14 cellular contexts compared by ENCODE assay signal in genomic region chr2:6919912-6920905, GRCh38. TPM values are rescaled to one million over a fixed set of nuclear protein-coding genes. Genes with fewer than 3 reads are reported as not detected.
DNase-seq lines count a peak whose midpoint lies in the region; ATAC-seq, FAIRE-seq and TF ChIP-seq lines count a peak whose summit lies in the region.
"Had no signal": no experiment of that assay in that cellular context is flagged by ENCODE, and none has a peak within 500 bp of the region (broad histone marks: within the 10 kb centered on the region; RNA-seq: fewer than 3 reads in every experiment).

No MANE protein-coding gene starts in this region.

- no peak for TF ChIP-seq RAD21 in HepG2 (CRISPR knock-in tag; IDR thresholded peaks at IDR 0.05)

- H3K9ac ChIP-seq in HepG2 (ENCODE audit: insufficient read depth, low read depth, low read length), result no peak overlapping the region

- no peak overlapping the region for H3K27ac ChIP-seq in HepG2 (ENCODE audit: extremely low read length, insufficient read depth, low read length)
- H3K27ac ChIP-seq in right lobe of liver, result no peak overlapping the region
- no peak overlapping the region for H3K27ac ChIP-seq in ascending aorta
- H3K27ac ChIP-seq: neutrophil had no signal

- peaks cover 51 to 85% (median 80%) of the 10 kb centered on the region in 4 donors for H3K4me1 Mint-ChIP-seq in naive thymus-derived CD8-positive, alpha-beta T cell

- TF ChIP-seq EP300 in HepG2 (IDR thresholded peaks at IDR 0.05; ENCODE audit: low read depth in 2 of 2, low read length in 2 of 2), result no peak
- no peak for TF ChIP-seq EP300 in HepG2 (CRISPR knock-in tag; IDR thresholded peaks at IDR 0.05; ENCODE audit: borderline replicate concordance)

- H3K9me3 ChIP-seq in HepG2 (ENCODE audit: low read length) (no peaks in the 10 kb centered on the region), right lobe of liver (no peaks in the 10 kb centered on the region), ascending aorta (no peaks in the 10 kb centered on the region)
- H3K9me3 ChIP-seq: neutrophil had no signal

- no peak for FAIRE-seq in HepG2 (lab: Jason Lieb, UNC)

- H3K79me2 ChIP-seq in HepG2 (ENCODE audit: insufficient read depth, low read length), result peaks cover 18% of the 10 kb centered on the region

- H3K4me3 ChIP-seq in HepG2 (replicated peaks in 1 of 3; ENCODE audit: insufficient read depth in 1 of 3, low read depth in 2 of 3, low read length in 3 of 3) (no peak overlapping the region), right lobe of liver (no peak overlapping the region), astrocyte of the cerebellum (ENCODE audit: low read depth, low read length) (no peak overlapping the region), ascending aorta (no peak overlapping the region)

- DNase-seq in HepG2 (ENCODE audit: low spot score), result no peak
- no peak for DNase-seq in right lobe of liver
- no peak for DNase-seq in astrocyte of the cerebellum (ENCODE audit: low read depth)
- DNase-seq in naive thymus-derived CD8-positive, alpha-beta T cell, result no peak
- DNase-seq in COLO829 (ENCODE audit: low spot score), result no peak
- no peak for DNase-seq in stimulated activated CD4-positive, alpha-beta T cell treated with anti-CD3 and anti-CD28 coated beads, Interleukin-2, amount 100 ng/mL, for 48 hours
- DNase-seq in ascending aorta (ENCODE audit: low spot score in 2 of 2), result no peak
- DNase-seq in Right ventricle myocardium inferior (ENCODE audit: missing footprints), result no peak
- DNase-seq: activated CD4-positive, alpha-beta T cell treated with anti-CD3 and anti-CD28 coated beads, Interleukin-2, amount 50 U/mL, for 4 hours; GF-D8; left colon; NCI-H1930; stimulated activated CD8-positive, alpha-beta memory T cell treated with anti-CD3 and anti-CD28 coated beads, Interleukin-4, amount 100 ng/mL, for 48 hours had no signal

- BruUV-seq in HepG2 (replicated peaks; lab: Mats Ljungman, UMichigan), result no TSS peak

- H3K27ac Mint-ChIP-seq in naive thymus-derived CD8-positive, alpha-beta T cell, result peak overlapping the region; percentile 47 to 93 (median 77)

- peaks cover 0 to 4% (median 4%) of the 10 kb centered on the region in 3 donors for H3K36me3 Mint-ChIP-seq in naive thymus-derived CD8-positive, alpha-beta T cell

- no peak for TF ChIP-seq POLR2A in HepG2 (IDR thresholded peaks at IDR 0.05; ENCODE audit: insufficient read depth in 1 of 2, low read depth in 2 of 2, low read length in 2 of 2)
- TF ChIP-seq POLR2A in right lobe of liver (IDR thresholded peaks at IDR 0.05), result no peak

- WGBS in HepG2 (ENCODE audit: low lambda C conversion rate), result 77% methylated on average over 13 of the region's 13 CpGs
- 66% methylated on average over 5 of the region's 13 CpGs for WGBS in right lobe of liver (ENCODE audit: insufficient coverage, low coverage, low lambda C conversion rate, missing lambda C conversion rate)

- peak overlapping the region; percentile 72 to 89 (median 77) for H3K4me3 Mint-ChIP-seq in naive thymus-derived CD8-positive, alpha-beta T cell

- POLR2A ChIA-PET in HepG2 (lab: Yijun Ruan, JAX), result no interaction called here
- POLR2A ChIA-PET in naive thymus-derived CD8-positive, alpha-beta T cell (lab: Charles Lee), result interaction anchor here (0.7 to 6.7 kb wide), 8 partner anchors 10 to 111 kb away, joined by 3 to 55 read pairs (median 3); no protein-coding TSS in a partner anchor

- H3K4me1 ChIP-seq in HepG2 (ENCODE audit: insufficient read depth, low read length) (peaks cover 73% of the 10 kb centered on the region), right lobe of liver (peaks cover 0 to 10% (median 3%) of the 10 kb centered on the region in 4 donors), ascending aorta (peaks cover 3 to 6% of the 10 kb centered on the region in 2 donors)

- H2AFZ ChIP-seq in HepG2 (ENCODE audit: low read length), result no peak overlapping the region

- TF ChIP-seq CTCF in HepG2 (CRISPR knock-in tag; IDR thresholded peaks at IDR 0.05), result no peak
- TF ChIP-seq CTCF in right lobe of liver (IDR thresholded peaks at IDR 0.05), result no peak
- TF ChIP-seq CTCF in astrocyte of the cerebellum (IDR thresholded peaks at IDR 0.05; ENCODE audit: low read depth, low read length, missing control alignments), result peak; percentile 3
- no peak for TF ChIP-seq CTCF in ascending aorta (IDR thresholded peaks at IDR 0.05)

- no peaks in the 10 kb centered on the region for H3K27me3 Mint-ChIP-seq in naive thymus-derived CD8-positive, alpha-beta T cell

- H3K27me3 ChIP-seq in HepG2 (ENCODE audit: control insufficient read depth in 1 of 2, insufficient read depth in 2 of 2, low read length in 2 of 2), result 0 out of 5 replicates have a peak, but pooled peaks cover 0 to 3% of the 10 kb centered on the region in 2 experiments
- no peaks in the 10 kb centered on the region for H3K27me3 ChIP-seq in right lobe of liver
- no peaks in the 10 kb centered on the region for H3K27me3 ChIP-seq in ascending aorta
- H3K27me3 ChIP-seq: neutrophil had no signal

- H3K9me3 Mint-ChIP-seq in naive thymus-derived CD8-positive, alpha-beta T cell, result peaks cover 0 to 3% (median 0%) of the 10 kb centered on the region in 9 donors

- H3K4me2 ChIP-seq in HepG2 (ENCODE audit: low read depth, low read length), result peak overlapping the region; percentile 1; the same call in 1 of the 2 replicates

- CTCF ChIA-PET in HepG2 (lab: Yijun Ruan, JAX; ENCODE audit: low intra/inter-chr PET ratio, low total read pairs), result no interaction called here

- intact Hi-C loops in HepG2 (cut with micrococcal nuclease; ENCODE audit: unreplicated experiment) (loop anchor here (2.0 to 5.0 kb wide), 3 partner anchors 37 to 162 kb away; no protein-coding TSS in a partner anchor), right lobe of liver (cut with DNase I) (no loop called here), ascending aorta (cut with DNase I) (loop anchor here (2.0 to 5.0 kb wide), 2 partner anchors 92 to 117 kb away; no protein-coding TSS in a partner anchor), Right ventricle myocardium inferior (cut with DNase I) (loop anchor here (5.0 kb wide), 3 partner anchors 47 to 107 kb away; partner anchors contain the start of gene CMPK2)

- H4K20me1 ChIP-seq in HepG2 (ENCODE audit: insufficient read depth, low read length), result peaks cover 15% of the 10 kb centered on the region; the same call in 1 of the 2 replicates

- H3K36me3 ChIP-seq in HepG2 (replicated peaks in 1 of 2; ENCODE audit: control insufficient read depth in 1 of 2, insufficient read depth in 2 of 2, low read length in 2 of 2) (no peaks in the 10 kb centered on the region), right lobe of liver (no peaks in the 10 kb centered on the region), ascending aorta (no peaks in the 10 kb centered on the region)
- H3K36me3 ChIP-seq: neutrophil had no signal

- ATAC-seq in HepG2 (no peak), right lobe of liver (no peak), Right ventricle myocardium inferior (no peak)
- no peak for ATAC-seq in naive thymus-derived CD8-positive, alpha-beta T cell
- ATAC-seq: left colon had no signal

- in situ Hi-C loops in HepG2 (cut with HindIII; ENCODE audit: extremely low pct_ligation_motif_present, low pct_unique_long_range_greater_than_20kb), result no loop called here
- in situ Hi-C loops in astrocyte of the cerebellum (cut with HindIII; ENCODE audit: low sequenced_read_pairs), result loop anchor here (10.0 kb wide), 1 partner anchor 105 kb away; no protein-coding TSS in a partner anchor

RNA-seq across cellular contexts. Expression of gene RNF144A, which starts 3.0 kb away (rescaled TPM):
- total RNA-seq in HepG2 (2016; rRNA removed; fragmentation: Illumina TruSeq; extraction: Trizol) (16.5 and 20.8 TPM in 2 replicates), right lobe of liver (1 to 10 TPM; 1.2 to 3.2 (median 2.0) TPM), ascending aorta (1.8 TPM), Right ventricle myocardium inferior (16.9 TPM)
- total RNA-seq in HepG2 (2016; cell fraction: cytosol; rRNA removed; fragmentation: Illumina TruSeq; extraction: Trizol; ENCODE audit: low read depth), result 12.0 and 16.8 TPM in 2 replicates
- 16.0 and 19.8 TPM in 2 replicates for total RNA-seq in HepG2 (2016; cell fraction: insoluble cytoplasmic fraction; rRNA removed; fragmentation: Illumina TruSeq; extraction: Trizol)
- total RNA-seq in HepG2 (2016; cell fraction: membrane; rRNA removed; fragmentation: Illumina TruSeq; extraction: Trizol), result 19.8 and 25.4 TPM in 2 replicates
- total RNA-seq in HepG2 (2016; cell fraction: nucleus; rRNA removed; fragmentation: Illumina TruSeq; extraction: Trizol), result 21.0 and 24.6 TPM in 2 replicates
- polyA plus RNA-seq in HepG2 (2011; rRNA removed), result 13.2 and 13.9 TPM in 2 replicates
- 11.3 and 13.1 TPM in 2 replicates for polyA plus RNA-seq in HepG2 (2011; cell fraction: cytosol; rRNA removed)
- polyA plus RNA-seq in HepG2 (2011; cell fraction: nucleus; rRNA removed), result 14.7 and 16.7 TPM in 2 replicates
- polyA plus RNA-seq in HepG2 (2012), result 3.4 and 4.4 TPM in 2 replicates
- polyA plus RNA-seq in HepG2 (2016; cell fraction: cytosol; fragmentation: Illumina TruSeq; extraction: Trizol; ENCODE audit: low read depth), result 6.8 and 7.8 TPM in 2 replicates
- polyA plus RNA-seq in HepG2 (2016; cell fraction: insoluble cytoplasmic fraction; fragmentation: Illumina TruSeq; extraction: Trizol; ENCODE audit: low read depth), result 17.5 and 19.7 TPM in 2 replicates
- 10.7 and 11.4 TPM in 2 replicates for polyA plus RNA-seq in HepG2 (2016; cell fraction: membrane; fragmentation: Illumina TruSeq; extraction: Trizol; ENCODE audit: low read depth)
- polyA plus RNA-seq in HepG2 (2016; cell fraction: nucleus; fragmentation: Illumina TruSeq; extraction: Trizol; ENCODE audit: insufficient read depth, low read depth), result 15.5 and 16.5 TPM in 2 replicates
- polyA minus RNA-seq in HepG2 (2011; rRNA and poly(A)+ RNA removed; ENCODE audit: low replicate concordance), result 0.12 and 37.2 TPM in 2 replicates
- 17.1 and 17.7 TPM in 2 replicates for polyA minus RNA-seq in HepG2 (2011; cell fraction: cytosol; rRNA and poly(A)+ RNA removed)
- polyA minus RNA-seq in HepG2 (2011; cell fraction: nucleus; rRNA and poly(A)+ RNA removed), result 29.2 and 36.2 TPM in 2 replicates
- total RNA-seq in naive thymus-derived CD8-positive, alpha-beta T cell, result 10 to 100 TPM; 39.5 to 42.7 TPM
- 10 to 100 TPM; 10.3 to 15.5 (median 15.2) TPM for polyA plus RNA-seq in naive thymus-derived CD8-positive, alpha-beta T cell

RNA-seq across cellular contexts. Expression of gene RSAD2, which starts 42.6 kb away (rescaled TPM):
- total RNA-seq in HepG2 (2016; rRNA removed; fragmentation: Illumina TruSeq; extraction: Trizol) (0.06 and 0.11 TPM in 2 replicates), right lobe of liver (1 to 10 TPM in 4 of 6 experiments, under 1 TPM in 2; 0.37 to 2.7 (median 1.1) TPM), ascending aorta (0.32 TPM), Right ventricle myocardium inferior (3.3 TPM)
- total RNA-seq in HepG2 (2016; cell fraction: cytosol; rRNA removed; fragmentation: Illumina TruSeq; extraction: Trizol; ENCODE audit: low read depth), result 0.09 and 0.10 TPM in 2 replicates
- not detected in 2 replicates for total RNA-seq in HepG2 (2016; cell fraction: insoluble cytoplasmic fraction; rRNA removed; fragmentation: Illumina TruSeq; extraction: Trizol)
- not detected in 2 replicates for total RNA-seq in HepG2 (2016; cell fraction: membrane; rRNA removed; fragmentation: Illumina TruSeq; extraction: Trizol)
- 0.25 TPM in 1 of 2 replicates, not detected in the other for total RNA-seq in HepG2 (2016; cell fraction: nucleus; rRNA removed; fragmentation: Illumina TruSeq; extraction: Trizol)
- not detected in 2 replicates for polyA plus RNA-seq in HepG2 (2011; rRNA removed)
- not detected in 2 replicates for polyA plus RNA-seq in HepG2 (2011; cell fraction: cytosol; rRNA removed)
- polyA plus RNA-seq in HepG2 (2011; cell fraction: nucleus; rRNA removed), result not detected in 2 replicates
- polyA plus RNA-seq in HepG2 (2012), result not detected in 2 replicates
- polyA plus RNA-seq in HepG2 (2016; cell fraction: cytosol; fragmentation: Illumina TruSeq; extraction: Trizol; ENCODE audit: low read depth), result not detected in 2 replicates
- not detected in 2 replicates for polyA plus RNA-seq in HepG2 (2016; cell fraction: insoluble cytoplasmic fraction; fragmentation: Illumina TruSeq; extraction: Trizol; ENCODE audit: low read depth)
- polyA plus RNA-seq in HepG2 (2016; cell fraction: membrane; fragmentation: Illumina TruSeq; extraction: Trizol; ENCODE audit: low read depth), result not detected in 2 replicates
- not detected in 2 replicates for polyA plus RNA-seq in HepG2 (2016; cell fraction: nucleus; fragmentation: Illumina TruSeq; extraction: Trizol; ENCODE audit: insufficient read depth, low read depth)
- polyA minus RNA-seq in HepG2 (2011; rRNA and poly(A)+ RNA removed; ENCODE audit: low replicate concordance), result 0.04 and 0.09 TPM in 2 replicates
- not detected in 2 replicates for polyA minus RNA-seq in HepG2 (2011; cell fraction: cytosol; rRNA and poly(A)+ RNA removed)
- polyA minus RNA-seq in HepG2 (2011; cell fraction: nucleus; rRNA and poly(A)+ RNA removed), result not detected in 2 replicates
- 1 to 10 TPM; 4.3 to 5.2 TPM for total RNA-seq in naive thymus-derived CD8-positive, alpha-beta T cell
- 10 to 100 TPM in 1 of 3 donors, 1 to 10 TPM in 2; 4.0 to 11.1 (median 6.5) TPM for polyA plus RNA-seq in naive thymus-derived CD8-positive, alpha-beta T cell

RNA-seq across cellular contexts. Expression of gene CMPK2, which starts 54.5 kb away (rescaled TPM):
- total RNA-seq in HepG2 (2016; rRNA removed; fragmentation: Illumina TruSeq; extraction: Trizol) (0.58 and 1.0 TPM in 2 replicates), right lobe of liver (1 to 10 TPM; 1.9 to 5.1 (median 3.8) TPM), ascending aorta (9.4 TPM), Right ventricle myocardium inferior (3.4 TPM)
- 0.10 and 0.35 TPM in 2 replicates for total RNA-seq in HepG2 (2016; cell fraction: cytosol; rRNA removed; fragmentation: Illumina TruSeq; extraction: Trizol; ENCODE audit: low read depth)
- total RNA-seq in HepG2 (2016; cell fraction: insoluble cytoplasmic fraction; rRNA removed; fragmentation: Illumina TruSeq; extraction: Trizol), result 0.88 and 0.89 TPM in 2 replicates
- 0.34 and 0.48 TPM in 2 replicates for total RNA-seq in HepG2 (2016; cell fraction: membrane; rRNA removed; fragmentation: Illumina TruSeq; extraction: Trizol)
- total RNA-seq in HepG2 (2016; cell fraction: nucleus; rRNA removed; fragmentation: Illumina TruSeq; extraction: Trizol), result 0.34 and 0.44 TPM in 2 replicates
- 0.04 and 0.16 TPM in 2 replicates for polyA plus RNA-seq in HepG2 (2011; rRNA removed)
- 0.05 and 0.08 TPM in 2 replicates for polyA plus RNA-seq in HepG2 (2011; cell fraction: cytosol; rRNA removed)
- polyA plus RNA-seq in HepG2 (2011; cell fraction: nucleus; rRNA removed), result not detected in 2 replicates
- 0.20 TPM in 1 of 2 replicates, not detected in the other for polyA plus RNA-seq in HepG2 (2012)
- polyA plus RNA-seq in HepG2 (2016; cell fraction: cytosol; fragmentation: Illumina TruSeq; extraction: Trizol; ENCODE audit: low read depth), result 0.07 and 0.27 TPM in 2 replicates
- polyA plus RNA-seq in HepG2 (2016; cell fraction: insoluble cytoplasmic fraction; fragmentation: Illumina TruSeq; extraction: Trizol; ENCODE audit: low read depth), result 0.84 and 1.0 TPM in 2 replicates
- polyA plus RNA-seq in HepG2 (2016; cell fraction: membrane; fragmentation: Illumina TruSeq; extraction: Trizol; ENCODE audit: low read depth), result 0.23 and 0.33 TPM in 2 replicates
- polyA plus RNA-seq in HepG2 (2016; cell fraction: nucleus; fragmentation: Illumina TruSeq; extraction: Trizol; ENCODE audit: insufficient read depth, low read depth), result 0.55 and 0.74 TPM in 2 replicates
- polyA minus RNA-seq in HepG2 (2011; rRNA and poly(A)+ RNA removed; ENCODE audit: low replicate concordance), result 0.28 TPM in 1 of 2 replicates, not detected in the other
- not detected in 2 replicates for polyA minus RNA-seq in HepG2 (2011; cell fraction: cytosol; rRNA and poly(A)+ RNA removed)
- polyA minus RNA-seq in HepG2 (2011; cell fraction: nucleus; rRNA and poly(A)+ RNA removed), result 0.77 TPM in 1 of 2 replicates, not detected in the other
- 1 to 10 TPM; 3.0 to 3.4 TPM for total RNA-seq in naive thymus-derived CD8-positive, alpha-beta T cell
- 1 to 10 TPM; 4.5 to 7.3 (median 4.6) TPM for polyA plus RNA-seq in naive thymus-derived CD8-positive, alpha-beta T cell

Comparison
In these comparisons a context has a peak if more than half of its experiments do, and no peak if none do; other contexts are left out.
1. intact Hi-C loops: an anchor here in HepG2 (2.0 to 5.0 kb wide), ascending aorta (2.0 to 5.0 kb wide) and Right ventricle myocardium inferior (5.0 kb wide); none called in right lobe of liver.